Comparison of ENCODE assay signal across 20 cellular contexts in genomic region chr2:129058981-129059380, GRCh38.
DNase-seq lines count a peak whose midpoint lies in the region; TF ChIP-seq lines count a peak whose summit lies in the region.
"Had no signal": no experiment of that assay in that cellular context is flagged by ENCODE, and none has a peak within 500 bp of the region (broad histone marks: within the 10 kb centered on the region; RNA-seq: fewer than 3 reads in every experiment).

No MANE protein-coding gene starts in this region.

- no peak overlapping the region for H2BK5ac ChIP-seq in trophoblast cell (ENCODE audit: low read depth, low read length, poor library complexity)

- H3K4me3 ChIP-seq in trophoblast cell (ENCODE audit: low read depth, low read length), result no peak overlapping the region
- H3K4me3 ChIP-seq: K562, Peyer's patch, SJSA1 had no signal

- H3K27ac ChIP-seq in C4-2B (peak overlapping the region; percentile 92), trophoblast cell (ENCODE audit: low read depth, low read length) (no peak overlapping the region)
- H3K27ac ChIP-seq: Peyer's patch, SJSA1 had no signal

- no peak overlapping the region for H3K14ac ChIP-seq in trophoblast cell (ENCODE audit: low read length)

- no peak overlapping the region for H3K4me2 ChIP-seq in trophoblast cell (ENCODE audit: low read length)

- H4K12ac ChIP-seq in trophoblast cell (ENCODE audit: low read depth, low read length), result no peak overlapping the region

- no peak overlapping the region for H3K9ac ChIP-seq in trophoblast cell (ENCODE audit: low read length)

- no peak overlapping the region for H2AK5ac ChIP-seq in trophoblast cell (ENCODE audit: low read length)

- H3K4ac ChIP-seq in trophoblast cell (ENCODE audit: low read depth, low read length), result no peak overlapping the region

- no peak overlapping the region for H4K91ac ChIP-seq in trophoblast cell (ENCODE audit: low read depth, low read length)

- peaks cover 7 to 16% of the 10 kb centered on the region in 2 experiments for H3K4me1 ChIP-seq in trophoblast cell (ENCODE audit: control insufficient read depth in 1 of 2, insufficient read depth in 2 of 2, low read length in 2 of 2)
- H3K4me1 ChIP-seq: Peyer's patch had no signal

- no peak overlapping the region for H4K8ac ChIP-seq in trophoblast cell (ENCODE audit: low read depth, low read length)

- no peak overlapping the region for H3K23ac ChIP-seq in trophoblast cell (ENCODE audit: low read length)

- no peak overlapping the region for H2AFZ ChIP-seq in trophoblast cell (ENCODE audit: insufficient read depth, low read length, poor library complexity)

- no peak for TF ChIP-seq CTCF in C4-2B (conservative IDR thresholded peaks at IDR 0.05)

- H2BK12ac ChIP-seq in trophoblast cell (ENCODE audit: low read length), result peak overlapping the region; percentile 63

- H3K27me3 ChIP-seq in trophoblast cell (ENCODE audit: insufficient read depth, low read length), result no peaks in the 10 kb centered on the region
- H3K27me3 ChIP-seq: Peyer's patch, SJSA1 had no signal

- H3K79me2 ChIP-seq in trophoblast cell (ENCODE audit: control insufficient read depth, insufficient read depth, low read length, poor library complexity), result peaks cover 2% of the 10 kb centered on the region

- peaks cover 7% of the 10 kb centered on the region for H3K79me1 ChIP-seq in trophoblast cell (ENCODE audit: low read length)

- no peak overlapping the region for H2BK120ac ChIP-seq in trophoblast cell (ENCODE audit: insufficient read depth, low read length, poor library complexity)

- H3K36me3 ChIP-seq in trophoblast cell (ENCODE audit: control insufficient read depth in 1 of 2, insufficient read depth in 2 of 2, low read length in 2 of 2), result no peaks in the 10 kb centered on the region
- H3K36me3 ChIP-seq: Peyer's patch, SJSA1 had no signal

- no CpG with 5 or more reads among the region's 5 CpGs for WGBS in trophoblast cell (ENCODE audit: extremely low coverage, insufficient coverage, insufficient read length)

- H3K18ac ChIP-seq in trophoblast cell (ENCODE audit: low read length), result peak overlapping the region; percentile 23

- no peaks in the 10 kb centered on the region for H3K9me3 ChIP-seq in trophoblast cell (ENCODE audit: insufficient read depth, low read depth, low read length)
- H3K9me3 ChIP-seq: Peyer's patch, SJSA1 had no signal

- DNase-seq in NCI-H146 (lab: John Stamatoyannopoulos, UW) (peak; percentile 41), NCI-H748 treated with DMSO at 0.1 percent for 48 hours (lab: John Stamatoyannopoulos, UW) (peak; percentile 72), trophoblast cell (no peak), DMS 273 (lab: John Stamatoyannopoulos, UW; ENCODE audit: unreplicated experiment) (no peak), SHP77 (lab: John Stamatoyannopoulos, UW) (no peak), NCI-H1436 (lab: John Stamatoyannopoulos, UW) (no peak), mucosa of gallbladder (ENCODE audit: low spot score) (no peak)
- DNase-seq: activated CD4-positive, alpha-beta T cell treated with anti-CD3 and anti-CD28 coated beads for 48 hours; amygdala; CD4-positive, alpha-beta memory T cell; hypothalamus; MM.1S; NCI-H1694 treated with DMSO at 0.1 percent for 48 hours; NCI-H774; Peyer's patch; substantia nigra; T1000 had no signal

Comparison
In these comparisons a context has a peak if more than half of its experiments do, and no peak if none do; other contexts are left out.
1. DNase-seq: peak in NCI-H146 (single experiment) and NCI-H748 treated with DMSO at 0.1 percent for 48 hours (single experiment); none in trophoblast cell (0 of 2), DMS 273 (single experiment), SHP77 (0 of 2), NCI-H1436 (single experiment) and mucosa of gallbladder (single experiment).